Comparison of ENCODE assay signal across 1 cellular context in the genomic region with DNA sequence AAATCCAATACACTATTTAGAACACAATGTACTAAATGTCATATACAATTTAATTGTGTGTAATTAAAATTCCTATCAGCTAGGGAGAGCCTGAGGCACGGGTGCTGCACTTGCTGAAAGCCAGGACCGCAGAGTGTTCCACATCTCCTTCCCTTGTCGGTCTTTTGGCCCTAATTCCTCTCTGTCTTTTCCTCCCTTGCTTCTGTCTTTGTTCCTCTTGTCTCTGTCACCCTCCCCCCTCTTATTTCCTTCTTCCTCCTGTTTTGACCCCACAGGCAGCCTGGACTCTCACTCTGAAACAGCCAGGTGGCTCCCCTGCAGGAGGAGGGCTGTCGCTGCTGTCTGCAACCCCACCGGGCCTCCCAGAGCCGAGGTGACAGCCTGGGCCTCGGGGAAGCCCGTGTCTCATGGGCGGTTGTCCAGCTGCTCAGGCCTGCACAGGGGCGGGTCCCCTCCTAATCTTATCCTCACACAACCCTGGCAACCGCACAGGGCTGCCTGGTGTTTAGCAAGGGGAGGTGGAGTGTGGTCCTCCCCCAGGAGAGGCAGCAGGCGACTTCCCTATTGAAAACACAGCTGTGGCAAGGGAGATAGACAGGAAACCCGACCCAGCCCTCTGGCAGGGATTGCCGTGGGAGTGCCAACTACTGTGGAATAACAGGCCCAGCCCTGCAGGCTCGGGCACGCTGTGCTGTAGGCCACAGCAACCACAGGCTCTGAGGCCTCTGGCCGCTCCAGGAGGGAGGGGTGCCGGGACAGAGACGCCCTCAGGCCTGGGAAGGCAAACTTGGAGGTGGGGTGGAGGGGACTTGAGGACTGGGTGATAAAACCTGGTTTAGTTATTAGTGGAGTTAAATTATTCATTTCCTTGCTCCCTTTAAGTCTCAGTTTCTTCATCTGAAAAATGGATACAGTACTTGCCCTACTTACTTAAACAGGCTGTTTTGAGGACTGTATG.
TF ChIP-seq lines count a peak whose summit lies in the region.

No MANE protein-coding gene starts in this region.

TF ChIP-seq in HepG2, 621 proteins besides CTCF, POLR2A, EP300 and RAD21 (continued from another document and continues in another):
- TF ChIP-seq, protein P1, sequence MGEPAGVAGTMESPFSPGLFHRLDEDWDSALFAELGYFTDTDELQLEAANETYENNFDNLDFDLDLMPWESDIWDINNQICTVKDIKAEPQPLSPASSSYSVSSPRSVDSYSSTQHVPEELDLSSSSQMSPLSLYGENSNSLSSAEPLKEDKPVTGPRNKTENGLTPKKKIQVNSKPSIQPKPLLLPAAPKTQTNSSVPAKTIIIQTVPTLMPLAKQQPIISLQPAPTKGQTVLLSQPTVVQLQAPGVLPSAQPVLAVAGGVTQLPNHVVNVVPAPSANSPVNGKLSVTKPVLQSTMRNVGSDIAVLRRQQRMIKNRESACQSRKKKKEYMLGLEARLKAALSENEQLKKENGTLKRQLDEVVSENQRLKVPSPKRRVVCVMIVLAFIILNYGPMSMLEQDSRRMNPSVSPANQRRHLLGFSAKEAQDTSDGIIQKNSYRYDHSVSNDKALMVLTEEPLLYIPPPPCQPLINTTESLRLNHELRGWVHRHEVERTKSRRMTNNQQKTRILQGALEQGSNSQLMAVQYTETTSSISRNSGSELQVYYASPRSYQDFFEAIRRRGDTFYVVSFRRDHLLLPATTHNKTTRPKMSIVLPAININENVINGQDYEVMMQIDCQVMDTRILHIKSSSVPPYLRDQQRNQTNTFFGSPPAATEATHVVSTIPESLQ (CRISPR knock-in tag; conservative IDR thresholded peaks at IDR 0.05), result no peak
- TF ChIP-seq TBX2 (CRISPR knock-in tag; IDR thresholded peaks at IDR 0.05; ENCODE audit: borderline replicate concordance), result peak; percentile 53; the same call in 1 of the 2 replicates
- no peak for TF ChIP-seq ZNF841 (CRISPR knock-in tag; IDR thresholded peaks at IDR 0.05; ENCODE audit: borderline replicate concordance)
- no peak for TF ChIP-seq ZNF777 (CRISPR knock-in tag; IDR thresholded peaks at IDR 0.05)
- 0 out of 2 replicates have a peak, but pooled peaks have one; percentile 31 for TF ChIP-seq ZNF788 (CRISPR knock-in tag; IDR thresholded peaks at IDR 0.05; ENCODE audit: borderline replicate concordance)
- no peak for TF ChIP-seq NPAS2 (CRISPR knock-in tag; IDR thresholded peaks at IDR 0.05; ENCODE audit: borderline replicate concordance)
- TF ChIP-seq, protein P2, sequence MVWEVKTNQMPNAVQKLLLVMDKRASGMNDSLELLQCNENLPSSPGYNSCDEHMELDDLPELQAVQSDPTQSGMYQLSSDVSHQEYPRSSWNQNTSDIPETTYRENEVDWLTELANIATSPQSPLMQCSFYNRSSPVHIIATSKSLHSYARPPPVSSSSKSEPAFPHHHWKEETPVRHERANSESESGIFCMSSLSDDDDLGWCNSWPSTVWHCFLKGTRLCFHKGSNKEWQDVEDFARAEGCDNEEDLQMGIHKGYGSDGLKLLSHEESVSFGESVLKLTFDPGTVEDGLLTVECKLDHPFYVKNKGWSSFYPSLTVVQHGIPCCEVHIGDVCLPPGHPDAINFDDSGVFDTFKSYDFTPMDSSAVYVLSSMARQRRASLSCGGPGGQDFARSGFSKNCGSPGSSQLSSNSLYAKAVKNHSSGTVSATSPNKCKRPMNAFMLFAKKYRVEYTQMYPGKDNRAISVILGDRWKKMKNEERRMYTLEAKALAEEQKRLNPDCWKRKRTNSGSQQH (CRISPR knock-in tag; IDR thresholded peaks at IDR 0.05; ENCODE audit: low read depth), result no peak
- TF ChIP-seq NFIC (IDR thresholded peaks at IDR 0.05; ENCODE audit: low read length), result no peak
- no peak for TF ChIP-seq RARG (CRISPR knock-in tag; IDR thresholded peaks at IDR 0.05; ENCODE audit: low read depth)
- no peak for TF ChIP-seq U2AF1 (optimal IDR thresholded peaks at IDR 0.05; ENCODE audit: low read depth, low read length)
- TF ChIP-seq SNAI1 (CRISPR knock-in tag; IDR thresholded peaks at IDR 0.05; ENCODE audit: borderline replicate concordance), result no peak
- TF ChIP-seq, protein P3, sequence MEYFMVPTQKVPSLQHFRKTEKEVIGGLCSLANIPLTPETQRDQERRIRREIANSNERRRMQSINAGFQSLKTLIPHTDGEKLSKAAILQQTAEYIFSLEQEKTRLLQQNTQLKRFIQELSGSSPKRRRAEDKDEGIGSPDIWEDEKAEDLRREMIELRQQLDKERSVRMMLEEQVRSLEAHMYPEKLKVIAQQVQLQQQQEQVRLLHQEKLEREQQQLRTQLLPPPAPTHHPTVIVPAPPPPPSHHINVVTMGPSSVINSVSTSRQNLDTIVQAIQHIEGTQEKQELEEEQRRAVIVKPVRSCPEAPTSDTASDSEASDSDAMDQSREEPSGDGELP (IDR thresholded peaks at IDR 0.05; ENCODE audit: borderline replicate concordance, low read depth), result peak; percentile 33; the same call in 1 of the 2 replicates
- no peak for TF ChIP-seq SCMH1 (CRISPR knock-in tag; IDR thresholded peaks at IDR 0.05; ENCODE audit: borderline replicate concordance)
- no peak for TF ChIP-seq ZNF703 (CRISPR knock-in tag; IDR thresholded peaks at IDR 0.05; ENCODE audit: borderline replicate concordance)
- TF ChIP-seq, protein P4, sequence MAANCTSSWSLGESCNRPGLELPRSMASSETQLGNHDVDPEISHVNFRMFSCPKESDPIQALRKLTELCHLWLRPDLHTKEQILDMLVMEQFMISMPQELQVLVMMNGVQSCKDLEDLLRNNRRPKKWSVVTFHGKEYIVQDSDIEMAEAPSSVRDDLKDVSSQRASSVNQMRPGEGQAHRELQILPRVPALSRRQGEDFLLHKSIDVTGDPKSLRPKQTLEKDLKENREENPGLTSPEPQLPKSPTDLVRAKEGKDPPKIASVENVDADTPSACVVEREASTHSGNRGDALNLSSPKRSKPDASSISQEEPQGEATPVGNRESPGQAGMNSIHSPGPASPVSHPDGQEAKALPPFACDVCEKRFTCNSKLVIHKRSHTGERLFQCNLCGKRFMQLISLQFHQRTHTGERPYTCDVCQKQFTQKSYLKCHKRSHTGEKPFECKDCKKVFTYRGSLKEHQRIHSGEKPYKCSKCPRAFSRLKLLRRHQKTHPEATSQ (CRISPR knock-in tag; IDR thresholded peaks at IDR 0.05; ENCODE audit: borderline replicate concordance), result no peak
- TF ChIP-seq PHF8 (CRISPR knock-in tag; IDR thresholded peaks at IDR 0.05), result peak; percentile 35; the same call in 1 of the 2 replicates
- TF ChIP-seq KDM1A (CRISPR knock-in tag; IDR thresholded peaks at IDR 0.05), result 0 out of 2 replicates have a peak, but pooled peaks have one; percentile 43
- TF ChIP-seq POLR2AphosphoS5 (IDR thresholded peaks at IDR 0.05; ENCODE audit: low read depth, low read length), result no peak
- no peak for TF ChIP-seq FOSL2 (CRISPR knock-in tag; IDR thresholded peaks at IDR 0.05)
- no peak for TF ChIP-seq ZNF10 (CRISPR knock-in tag; IDR thresholded peaks at IDR 0.05; ENCODE audit: borderline replicate concordance, low read depth)
- no peak for TF ChIP-seq KLF6 (CRISPR knock-in tag; IDR thresholded peaks at IDR 0.05)
- 0 out of 2 replicates have a peak, but pooled peaks have one; percentile 22 for TF ChIP-seq ZNF556 (CRISPR knock-in tag; IDR thresholded peaks at IDR 0.05; ENCODE audit: borderline replicate concordance)
- no peak for TF ChIP-seq RBAK (CRISPR knock-in tag; IDR thresholded peaks at IDR 0.05)
- TF ChIP-seq, protein P5, sequence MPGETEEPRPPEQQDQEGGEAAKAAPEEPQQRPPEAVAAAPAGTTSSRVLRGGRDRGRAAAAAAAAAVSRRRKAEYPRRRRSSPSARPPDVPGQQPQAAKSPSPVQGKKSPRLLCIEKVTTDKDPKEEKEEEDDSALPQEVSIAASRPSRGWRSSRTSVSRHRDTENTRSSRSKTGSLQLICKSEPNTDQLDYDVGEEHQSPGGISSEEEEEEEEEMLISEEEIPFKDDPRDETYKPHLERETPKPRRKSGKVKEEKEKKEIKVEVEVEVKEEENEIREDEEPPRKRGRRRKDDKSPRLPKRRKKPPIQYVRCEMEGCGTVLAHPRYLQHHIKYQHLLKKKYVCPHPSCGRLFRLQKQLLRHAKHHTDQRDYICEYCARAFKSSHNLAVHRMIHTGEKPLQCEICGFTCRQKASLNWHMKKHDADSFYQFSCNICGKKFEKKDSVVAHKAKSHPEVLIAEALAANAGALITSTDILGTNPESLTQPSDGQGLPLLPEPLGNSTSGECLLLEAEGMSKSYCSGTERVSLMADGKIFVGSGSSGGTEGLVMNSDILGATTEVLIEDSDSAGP (CRISPR knock-in tag; IDR thresholded peaks at IDR 0.05; ENCODE audit: borderline replicate concordance), result peak; percentile 48; the same call in 1 of the 2 replicates
- TF ChIP-seq ZNF83 (CRISPR knock-in tag; IDR thresholded peaks at IDR 0.05; ENCODE audit: borderline replicate concordance), result no peak; the same call in 1 of the 2 replicates
- TF ChIP-seq, protein P6, sequence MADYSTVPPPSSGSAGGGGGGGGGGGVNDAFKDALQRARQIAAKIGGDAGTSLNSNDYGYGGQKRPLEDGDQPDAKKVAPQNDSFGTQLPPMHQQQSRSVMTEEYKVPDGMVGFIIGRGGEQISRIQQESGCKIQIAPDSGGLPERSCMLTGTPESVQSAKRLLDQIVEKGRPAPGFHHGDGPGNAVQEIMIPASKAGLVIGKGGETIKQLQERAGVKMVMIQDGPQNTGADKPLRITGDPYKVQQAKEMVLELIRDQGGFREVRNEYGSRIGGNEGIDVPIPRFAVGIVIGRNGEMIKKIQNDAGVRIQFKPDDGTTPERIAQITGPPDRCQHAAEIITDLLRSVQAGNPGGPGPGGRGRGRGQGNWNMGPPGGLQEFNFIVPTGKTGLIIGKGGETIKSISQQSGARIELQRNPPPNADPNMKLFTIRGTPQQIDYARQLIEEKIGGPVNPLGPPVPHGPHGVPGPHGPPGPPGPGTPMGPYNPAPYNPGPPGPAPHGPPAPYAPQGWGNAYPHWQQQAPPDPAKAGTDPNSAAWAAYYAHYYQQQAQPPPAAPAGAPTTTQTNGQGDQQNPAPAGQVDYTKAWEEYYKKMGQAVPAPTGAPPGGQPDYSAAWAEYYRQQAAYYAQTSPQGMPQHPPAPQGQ (CRISPR knock-in tag; IDR thresholded peaks at IDR 0.05; ENCODE audit: borderline replicate concordance), result no peak
- TF ChIP-seq, protein P7, sequence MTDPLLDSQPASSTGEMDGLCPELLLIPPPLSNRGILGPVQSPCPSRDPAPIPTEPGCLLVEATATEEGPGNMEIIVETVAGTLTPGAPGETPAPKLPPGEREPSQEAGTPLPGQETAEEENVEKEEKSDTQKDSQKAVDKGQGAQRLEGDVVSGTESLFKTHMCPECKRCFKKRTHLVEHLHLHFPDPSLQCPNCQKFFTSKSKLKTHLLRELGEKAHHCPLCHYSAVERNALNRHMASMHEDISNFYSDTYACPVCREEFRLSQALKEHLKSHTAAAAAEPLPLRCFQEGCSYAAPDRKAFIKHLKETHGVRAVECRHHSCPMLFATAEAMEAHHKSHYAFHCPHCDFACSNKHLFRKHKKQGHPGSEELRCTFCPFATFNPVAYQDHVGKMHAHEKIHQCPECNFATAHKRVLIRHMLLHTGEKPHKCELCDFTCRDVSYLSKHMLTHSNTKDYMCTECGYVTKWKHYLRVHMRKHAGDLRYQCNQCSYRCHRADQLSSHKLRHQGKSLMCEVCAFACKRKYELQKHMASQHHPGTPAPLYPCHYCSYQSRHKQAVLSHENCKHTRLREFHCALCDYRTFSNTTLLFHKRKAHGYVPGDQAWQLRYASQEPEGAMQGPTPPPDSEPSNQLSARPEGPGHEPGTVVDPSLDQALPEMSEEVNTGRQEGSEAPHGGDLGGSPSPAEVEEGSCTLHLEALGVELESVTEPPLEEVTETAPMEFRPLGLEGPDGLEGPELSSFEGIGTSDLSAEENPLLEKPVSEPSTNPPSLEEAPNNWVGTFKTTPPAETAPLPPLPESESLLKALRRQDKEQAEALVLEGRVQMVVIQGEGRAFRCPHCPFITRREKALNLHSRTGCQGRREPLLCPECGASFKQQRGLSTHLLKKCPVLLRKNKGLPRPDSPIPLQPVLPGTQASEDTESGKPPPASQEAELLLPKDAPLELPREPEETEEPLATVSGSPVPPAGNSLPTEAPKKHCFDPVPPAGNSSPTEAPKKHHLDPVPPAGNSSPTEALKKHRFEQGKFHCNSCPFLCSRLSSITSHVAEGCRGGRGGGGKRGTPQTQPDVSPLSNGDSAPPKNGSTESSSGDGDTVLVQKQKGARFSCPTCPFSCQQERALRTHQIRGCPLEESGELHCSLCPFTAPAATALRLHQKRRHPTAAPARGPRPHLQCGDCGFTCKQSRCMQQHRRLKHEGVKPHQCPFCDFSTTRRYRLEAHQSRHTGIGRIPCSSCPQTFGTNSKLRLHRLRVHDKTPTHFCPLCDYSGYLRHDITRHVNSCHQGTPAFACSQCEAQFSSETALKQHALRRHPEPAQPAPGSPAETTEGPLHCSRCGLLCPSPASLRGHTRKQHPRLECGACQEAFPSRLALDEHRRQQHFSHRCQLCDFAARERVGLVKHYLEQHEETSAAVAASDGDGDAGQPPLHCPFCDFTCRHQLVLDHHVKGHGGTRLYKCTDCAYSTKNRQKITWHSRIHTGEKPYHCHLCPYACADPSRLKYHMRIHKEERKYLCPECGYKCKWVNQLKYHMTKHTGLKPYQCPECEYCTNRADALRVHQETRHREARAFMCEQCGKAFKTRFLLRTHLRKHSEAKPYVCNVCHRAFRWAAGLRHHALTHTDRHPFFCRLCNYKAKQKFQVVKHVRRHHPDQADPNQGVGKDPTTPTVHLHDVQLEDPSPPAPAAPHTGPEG (CRISPR knock-in tag; IDR thresholded peaks at IDR 0.05), result peak; percentile 42; the same call in 1 of the 2 replicates
- TF ChIP-seq HOXD1 (CRISPR knock-in tag; IDR thresholded peaks at IDR 0.05), result no peak
- no peak for TF ChIP-seq THYN1 (CRISPR knock-in tag; IDR thresholded peaks at IDR 0.05; ENCODE audit: borderline replicate concordance, low read depth)
- TF ChIP-seq ZZZ3 (CRISPR knock-in tag; IDR thresholded peaks at IDR 0.05; ENCODE audit: borderline replicate concordance), result no peak
- TF ChIP-seq, protein P8, sequence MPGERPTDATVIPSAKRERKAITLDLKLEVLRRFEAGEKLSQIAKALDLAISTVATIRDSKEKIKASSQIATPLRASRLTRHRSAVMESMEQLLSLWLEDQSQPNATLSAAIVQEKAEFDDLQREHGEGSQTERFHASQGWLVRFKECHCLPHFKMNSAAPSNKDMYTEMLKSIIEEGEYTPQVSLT (CRISPR knock-in tag; IDR thresholded peaks at IDR 0.05; ENCODE audit: borderline replicate concordance, low read depth), result no peak
- no peak for TF ChIP-seq NAIF1 (CRISPR knock-in tag; IDR thresholded peaks at IDR 0.05; ENCODE audit: borderline replicate concordance)
- peak; percentile 24; the same call in 1 of the 2 replicates for TF ChIP-seq ZNF350 (CRISPR knock-in tag; IDR thresholded peaks at IDR 0.05; ENCODE audit: borderline replicate concordance, low read depth)
- no peak for TF ChIP-seq CHCHD3 (CRISPR knock-in tag; IDR thresholded peaks at IDR 0.05)
- 0 out of 2 replicates have a peak, but pooled peaks have one; percentile 13 for TF ChIP-seq ZSCAN31 (CRISPR knock-in tag; IDR thresholded peaks at IDR 0.05; ENCODE audit: low read depth)
- TF ChIP-seq, protein P9, sequence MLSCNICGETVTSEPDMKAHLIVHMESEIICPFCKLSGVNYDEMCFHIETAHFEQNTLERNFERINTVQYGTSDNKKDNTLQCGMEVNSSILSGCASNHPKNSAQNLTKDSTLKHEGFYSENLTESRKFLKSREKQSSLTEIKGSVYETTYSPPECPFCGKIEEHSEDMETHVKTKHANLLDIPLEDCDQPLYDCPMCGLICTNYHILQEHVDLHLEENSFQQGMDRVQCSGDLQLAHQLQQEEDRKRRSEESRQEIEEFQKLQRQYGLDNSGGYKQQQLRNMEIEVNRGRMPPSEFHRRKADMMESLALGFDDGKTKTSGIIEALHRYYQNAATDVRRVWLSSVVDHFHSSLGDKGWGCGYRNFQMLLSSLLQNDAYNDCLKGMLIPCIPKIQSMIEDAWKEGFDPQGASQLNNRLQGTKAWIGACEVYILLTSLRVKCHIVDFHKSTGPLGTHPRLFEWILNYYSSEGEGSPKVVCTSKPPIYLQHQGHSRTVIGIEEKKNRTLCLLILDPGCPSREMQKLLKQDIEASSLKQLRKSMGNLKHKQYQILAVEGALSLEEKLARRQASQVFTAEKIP (CRISPR knock-in tag; IDR thresholded peaks at IDR 0.05; ENCODE audit: borderline replicate concordance), result no peak
- no peak for TF ChIP-seq DR1 (CRISPR knock-in tag; IDR thresholded peaks at IDR 0.05)
- TF ChIP-seq HMG20B (CRISPR knock-in tag; conservative IDR thresholded peaks at IDR 0.05), result no peak
- no peak for TF ChIP-seq ZSCAN21 (CRISPR knock-in tag; IDR thresholded peaks at IDR 0.05; ENCODE audit: borderline replicate concordance)
